1 cellular context compared by ENCODE assay signal in genomic region chr13:31625115-31625514, GRCh38.
TF ChIP-seq lines count a peak whose summit lies in the region.

No MANE protein-coding gene starts in this region.

TF ChIP-seq in H1, 55 proteins besides CTCF, POLR2A, EP300 and RAD21 (continued from another document):
- TF ChIP-seq CHD7 (IDR thresholded peaks at IDR 0.05; ENCODE audit: insufficient replicate concordance, low read length): no peak
- no peak for TF ChIP-seq RFX5 (IDR thresholded peaks at IDR 0.05; ENCODE audit: borderline replicate concordance, low read depth, low read length)
TF ChIP-seq in H1: peak in this region for 0.
